34 cellular contexts compared by ENCODE assay signal in the genomic region with DNA sequence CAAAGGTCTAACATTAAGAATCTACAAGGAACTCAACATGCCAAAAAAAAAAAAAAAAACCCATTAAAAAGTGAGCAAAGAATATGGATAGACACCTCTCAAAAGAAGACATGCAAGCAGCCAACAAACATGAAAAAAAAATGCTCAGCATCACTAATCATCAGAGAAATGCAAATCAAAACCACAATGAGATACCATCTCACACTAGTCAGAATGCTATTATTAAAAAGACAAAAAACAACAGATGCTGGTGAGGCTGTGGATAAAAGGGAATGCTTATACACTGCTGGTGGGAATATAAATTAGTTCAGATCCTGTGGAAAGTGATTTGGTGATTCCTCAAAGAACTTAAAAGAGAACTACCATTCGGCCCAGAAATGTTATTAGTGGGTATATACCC.
"Had no signal": no experiment of that assay in that cellular context is flagged by ENCODE, and none has a peak within 500 bp of the region (broad histone marks: within the 10 kb centered on the region; RNA-seq: fewer than 3 reads in every experiment).

No MANE protein-coding gene starts in this region.

- H3K27me3 ChIP-seq: colonic mucosa, gastrocnemius medialis, left lung, ovary, stomach, thyroid gland, upper lobe of left lung, vagina had no signal

- H3K4me3 ChIP-seq: colonic mucosa, gastrocnemius medialis, left lung, lung, mucosa of descending colon, ovary, smooth muscle cell, stomach, thyroid gland, upper lobe of left lung, vagina had no signal

- H3K9me3 Mint-ChIP-seq: activated naive CD4-positive, alpha-beta T cell treated with anti-CD3 and anti-CD28 coated beads, Interleukin-2, amount 10 ng/mL, durations not matched to agents 7 days and 5 days; activated naive CD8-positive, alpha-beta T cell treated with anti-CD3 and anti-CD28 coated beads, Interleukin-2, amount 10 ng/mL, durations not matched to agents 7 days and 5 days; activated T-helper 1 cell treated with anti-CD3 and anti-CD28 coated beads, Interleukin-12 subunit alpha, Interleukin-12 subunit beta, Interleukin-2, Interleukin-4 antibody, amounts not matched to agents 30 ng/mL and 10 ng/mL and 1 ng/mL, durations not matched to agents 14 hours and 24 hours and 36 hours had no signal

- H3K36me3 ChIP-seq: colonic mucosa, gastrocnemius medialis, left lung, ovary, stomach, thyroid gland, upper lobe of left lung, vagina had no signal

- H3K4me3 Mint-ChIP-seq: activated naive CD4-positive, alpha-beta T cell treated with anti-CD3 and anti-CD28 coated beads, Interleukin-2, amount 10 ng/mL, durations not matched to agents 7 days and 5 days; activated naive CD8-positive, alpha-beta T cell treated with anti-CD3 and anti-CD28 coated beads, Interleukin-2, amount 10 ng/mL, durations not matched to agents 7 days and 5 days; activated T-helper 1 cell treated with anti-CD3 and anti-CD28 coated beads, Interleukin-12 subunit alpha, Interleukin-12 subunit beta, Interleukin-2, Interleukin-4 antibody, amounts not matched to agents 30 ng/mL and 10 ng/mL and 1 ng/mL, durations not matched to agents 14 hours and 24 hours and 36 hours; nephron progenitor cell; stimulated activated naive B cell treated with anti-CD40 and anti-IgM and Interleukin-4, amounts not matched to agents 10 μg/mL and 1 μg/mL and 100 μg/mL, for 72 hours had no signal

- H3K4me1 ChIP-seq: colonic mucosa, left lung, upper lobe of left lung had no signal

- H3K27ac ChIP-seq: colonic mucosa, epithelial cell of prostate, gastrocnemius medialis, left lung, ovary, stomach, thyroid gland, upper lobe of left lung, vagina had no signal

- ATAC-seq: gastrocnemius medialis; left lung; mucosa of descending colon; sciatic nerve; stimulated activated naive B cell treated with anti-CD40 and anti-IgM and Interleukin-4, amounts not matched to agents 10 μg/mL and 1 μg/mL and 100 μg/mL, for 72 hours had no signal

- DNase-seq: activated CD4-positive, alpha-beta T cell treated with anti-CD3 and anti-CD28 coated beads for 4 hours; activated CD4-positive, alpha-beta T cell treated with anti-CD3 and anti-CD28 coated beads, Interleukin-2, amount 50 U/mL, for 48 hours; activated CD4-positive, CD25-positive, alpha-beta regulatory T cell; activated CD8-positive, alpha-beta memory T cell treated with anti-CD3 and anti-CD28 coated beads, Interleukin-2, amount 50 U/mL, for 4 hours; activated effector memory CD4-positive, alpha-beta T cell treated with anti-CD3 and anti-CD28 coated beads, Interleukin-2, amount 50 U/mL, for 16 hours; activated naive CD4-positive, alpha-beta T cell treated with anti-CD3 and anti-CD28 coated beads, Interleukin-2, amount 10 ng/mL, durations not matched to agents 7 days and 5 days; activated naive CD8-positive, alpha-beta T cell treated with anti-CD3 and anti-CD28 coated beads, Interleukin-2, amount 10 ng/mL, durations not matched to agents 7 days and 5 days; activated T-cell treated with anti-CD3 and anti-CD28 coated beads, Interleukin-2, amount 50 U/mL, for 1 hour; cerebellar nuclear complex; colonic mucosa; effector CD8-positive, alpha-beta T cell; gastrocnemius medialis; glutamatergic neuron; left lung; mesendoderm; mucosa of descending colon; naive B cell; nephron progenitor cell; ovary; retina; stimulated activated CD4-positive, alpha-beta T cell treated with anti-CD3 and anti-CD28 coated beads, Interleukin-1b, Interleukin-23, amount 100 ng/mL, for 48 hours; stimulated activated CD4-positive, alpha-beta T cell treated with anti-CD3 and anti-CD28 coated beads, Interleukin-4, amount 100 ng/mL, for 4 hours; stimulated activated CD8-positive, alpha-beta memory T cell treated with anti-CD3 and anti-CD28 coated beads, Interleukin-4, amount 100 ng/mL, for 48 hours; stimulated activated naive B cell treated with anti-CD40 and anti-IgM and Interleukin-4, amounts not matched to agents 10 μg/mL and 1 μg/mL and 100 μg/mL, for 72 hours; stomach; thyroid gland; upper lobe of left lung had no signal

- H3K4me1 Mint-ChIP-seq: naive B cell had no signal

- H3K4me2 ChIP-seq: smooth muscle cell had no signal

- H3K9me3 ChIP-seq: colonic mucosa, gastrocnemius medialis, left lung, mucosa of descending colon, ovary, stomach, thyroid gland, upper lobe of left lung, vagina had no signal

- H3K27ac Mint-ChIP-seq: activated naive CD4-positive, alpha-beta T cell treated with anti-CD3 and anti-CD28 coated beads, Interleukin-2, amount 10 ng/mL, durations not matched to agents 7 days and 5 days; activated naive CD8-positive, alpha-beta T cell treated with anti-CD3 and anti-CD28 coated beads, Interleukin-2, amount 10 ng/mL, durations not matched to agents 7 days and 5 days; activated T-helper 1 cell treated with anti-CD3 and anti-CD28 coated beads, Interleukin-12 subunit alpha, Interleukin-12 subunit beta, Interleukin-2, Interleukin-4 antibody, amounts not matched to agents 30 ng/mL and 10 ng/mL and 1 ng/mL, durations not matched to agents 14 hours and 24 hours and 36 hours; nephron progenitor cell; progenitor cell of endocrine pancreas; stimulated activated naive B cell treated with anti-CD40 and anti-IgM and Interleukin-4, amounts not matched to agents 10 μg/mL and 1 μg/mL and 100 μg/mL, for 72 hours had no signal

- H3K36me3 Mint-ChIP-seq: activated naive CD4-positive, alpha-beta T cell treated with anti-CD3 and anti-CD28 coated beads, Interleukin-2, amount 10 ng/mL, durations not matched to agents 7 days and 5 days; activated naive CD8-positive, alpha-beta T cell treated with anti-CD3 and anti-CD28 coated beads, Interleukin-2, amount 10 ng/mL, durations not matched to agents 7 days and 5 days; naive B cell; stimulated activated naive B cell treated with anti-CD40 and anti-IgM and Interleukin-4, amounts not matched to agents 10 μg/mL and 1 μg/mL and 100 μg/mL, for 72 hours had no signal
